In genomic region chr1:8118031-8118451, GRCh38 we compare ENCODE assay signal across 12 cellular contexts.
DNase-seq lines count a peak whose midpoint lies in the region; ATAC-seq and TF ChIP-seq lines count a peak whose summit lies in the region.
"Had no signal": no experiment of that assay in that cellular context is flagged by ENCODE, and none has a peak within 500 bp of the region (broad histone marks: within the 10 kb centered on the region; RNA-seq: fewer than 3 reads in every experiment).

No MANE protein-coding gene starts in this region.

- no peak overlapping the region for H3K27ac Mint-ChIP-seq in natural killer cell
- H3K27ac Mint-ChIP-seq in T-helper 2 cell treated with Interferon-gamma antibody and Interleukin-4, amounts not matched to agents 5 μg/mL and 100 μg/mL, for 36 hours = no peak overlapping the region
- H3K27ac Mint-ChIP-seq: activated CD4-positive, alpha-beta memory T cell treated with anti-CD3 and anti-CD28 coated beads for 36 hours had no signal

- peaks cover 96 to 100% of the 10 kb centered on the region in 2 experiments for H3K4me1 ChIP-seq in HCT116 (ENCODE audit: control insufficient read depth in 1 of 2, insufficient read depth in 2 of 2, low read length in 2 of 2)
- H3K4me1 ChIP-seq in mesenchymal stem cell (ENCODE audit: control insufficient read depth, insufficient read depth, low read depth, low read length) = peaks cover 35% of the 10 kb centered on the region
- peaks cover 62 to 95% of the 10 kb centered on the region in 2 donors for H3K4me1 ChIP-seq in thoracic aorta (ENCODE audit: control insufficient read depth in 1 of 2, low read depth in 2 of 2)

- H3K9ac ChIP-seq in HCT116 (ENCODE audit: low read length) (peak overlapping the region; percentile 61), mesenchymal stem cell (ENCODE audit: low read length) (no peak overlapping the region)

- RAD21 ChIA-PET in HCT116 (lab: Charles Lee; ENCODE audit: low non-redundant PET in 1 of 2, low total read pairs in 2 of 2, uncharacterized antibody in 2 of 2, unreplicated experiment in 2 of 2) = no interaction called here

- peak overlapping the region; percentile 99 for H4K91ac ChIP-seq in mesenchymal stem cell (ENCODE audit: low read length)

- H3K9me3 Mint-ChIP-seq in natural killer cell = no peaks in the 10 kb centered on the region
- no peaks in the 10 kb centered on the region for H3K9me3 Mint-ChIP-seq in T-helper 2 cell treated with Interferon-gamma antibody and Interleukin-4, amounts not matched to agents 5 μg/mL and 100 μg/mL, for 36 hours
- H3K9me3 Mint-ChIP-seq: activated CD4-positive, alpha-beta memory T cell treated with anti-CD3 and anti-CD28 coated beads for 36 hours had no signal

- H3K36me3 Mint-ChIP-seq in natural killer cell = no peaks in the 10 kb centered on the region
- no peaks in the 10 kb centered on the region for H3K36me3 Mint-ChIP-seq in T-helper 2 cell treated with Interferon-gamma antibody and Interleukin-4, amounts not matched to agents 5 μg/mL and 100 μg/mL, for 36 hours (ENCODE audit: low read depth)
- H3K36me3 Mint-ChIP-seq: activated CD4-positive, alpha-beta memory T cell treated with anti-CD3 and anti-CD28 coated beads for 36 hours had no signal

- H3K23ac ChIP-seq in mesenchymal stem cell (ENCODE audit: low read length in 2 of 2) = no peak overlapping the region

- H3K4me2 ChIP-seq in HCT116 (ENCODE audit: low read length) (peak overlapping the region; percentile 71), mesenchymal stem cell (ENCODE audit: low read length, poor library complexity, severe bottlenecking) (no peak overlapping the region)

- H3K4me3 Mint-ChIP-seq in natural killer cell = no peak overlapping the region
- H3K4me3 Mint-ChIP-seq in T-helper 2 cell treated with Interferon-gamma antibody and Interleukin-4, amounts not matched to agents 5 μg/mL and 100 μg/mL, for 36 hours = no peak overlapping the region
- H3K4me3 Mint-ChIP-seq: activated CD4-positive, alpha-beta memory T cell treated with anti-CD3 and anti-CD28 coated beads for 36 hours had no signal

- peak overlapping the region; percentile 15 to 92 for H3K4ac ChIP-seq in mesenchymal stem cell (ENCODE audit: low read depth in 1 of 2, low read length in 2 of 2)

- POLR2A ChIA-PET in HCT116 (lab: Charles Lee) = interaction anchor here (0.9 to 2.0 kb wide), 9 partner anchors 11 to 90 kb away, joined by 3 to 8 read pairs (median 5); no protein-coding TSS in a partner anchor

- H3K9me2 ChIP-seq in HCT116 (ENCODE audit: insufficient read depth) = no peaks in the 10 kb centered on the region

- DNase-seq in HCT116 (ENCODE audit: low read depth, low spot score) = no peak
- DNase-seq in astrocyte of the hippocampus (ENCODE audit: low read depth, low spot score) = peak; percentile 55
- peak; percentile 71 for DNase-seq in mesenchymal stem cell
- no peak for DNase-seq in thoracic aorta (ENCODE audit: low spot score)
- DNase-seq in natural killer cell = no peak
- no peak for DNase-seq in T-helper 2 cell treated with Interferon-gamma antibody and Interleukin-4, amounts not matched to agents 5 μg/mL and 100 μg/mL, for 36 hours (ENCODE audit: low spot score)
- no peak for DNase-seq in activated naive CD4-positive, alpha-beta T cell (lab: John Stamatoyannopoulos, UW)
- DNase-seq: activated CD4-positive, alpha-beta memory T cell treated with anti-CD3 and anti-CD28 coated beads for 36 hours; cortex of kidney; NCI-H2107; OCI-M1 had no signal

- H3K79me2 ChIP-seq in HCT116 (ENCODE audit: insufficient read depth, low read length) = no peaks in the 10 kb centered on the region

- peak overlapping the region; percentile 83 for H4K8ac ChIP-seq in mesenchymal stem cell (ENCODE audit: low read length)

- no peak for TF ChIP-seq POLR2A in HCT116 (IDR thresholded peaks at IDR 0.05; ENCODE audit: borderline replicate concordance, extremely low read depth, insufficient read depth, insufficient read length)

- peak overlapping the region; percentile 45 for H2BK15ac ChIP-seq in mesenchymal stem cell (ENCODE audit: low read depth, poor library complexity, severe bottlenecking)

- H3K27me3 ChIP-seq in HCT116 (ENCODE audit: insufficient read depth, low read length) (no peaks in the 10 kb centered on the region), mesenchymal stem cell (ENCODE audit: control insufficient read depth in 1 of 2, insufficient read depth in 1 of 2, low read length in 2 of 2) (no peaks in the 10 kb centered on the region), thoracic aorta (replicated peaks; ENCODE audit: insufficient read depth) (no peaks in the 10 kb centered on the region)

- H3K14ac ChIP-seq in mesenchymal stem cell (ENCODE audit: low read length in 2 of 2) = no peak overlapping the region

- ATAC-seq in HCT116 (peak; percentile 60), thoracic aorta (ENCODE audit: insufficient number of reproducible peaks, low FRiP score, low read depth) (no peak), HG02623 (IDR thresholded peaks at IDR 0.05; ENCODE audit: unreplicated experiment) (no peak), natural killer cell (no peak)

- H2BK120ac ChIP-seq in mesenchymal stem cell (ENCODE audit: low read depth, low read length) = peak overlapping the region; percentile 96

- no peaks in the 10 kb centered on the region for H3K79me1 ChIP-seq in mesenchymal stem cell (replicated peaks; ENCODE audit: low read length, poor library complexity, severe bottlenecking)

- H3K27me3 Mint-ChIP-seq in natural killer cell (ENCODE audit: low read depth in 2 of 2) = peaks cover 13 to 27% of the 10 kb centered on the region in 2 donors
- H3K27me3 Mint-ChIP-seq in T-helper 2 cell treated with Interferon-gamma antibody and Interleukin-4, amounts not matched to agents 5 μg/mL and 100 μg/mL, for 36 hours (ENCODE audit: low read depth) = no peaks in the 10 kb centered on the region

- H3K27ac ChIP-seq in HCT116 (ENCODE audit: low read depth, low read length) (peak overlapping the region; percentile 99), mesenchymal stem cell (ENCODE audit: low read length, poor library complexity, severe bottlenecking) (peak overlapping the region; percentile 41), thoracic aorta (peak overlapping the region; percentile 94 to 96)

- peak overlapping the region; percentile 7 for H2AK5ac ChIP-seq in mesenchymal stem cell (ENCODE audit: low read length, severe bottlenecking)

- H2BK12ac ChIP-seq in mesenchymal stem cell (ENCODE audit: low read length in 2 of 2) = peak overlapping the region; percentile 47 to 76

- peak overlapping the region in 1 of 2 experiments; percentile 17; a peak in 1 of 4 replicates for H3K4me3 ChIP-seq in HCT116 (replicated peaks in 1 of 2; ENCODE audit: low read depth in 1 of 2, low read length in 2 of 2)
- H3K4me3 ChIP-seq in mesenchymal stem cell (ENCODE audit: insufficient read depth in 1 of 2, low read depth in 1 of 2, low read length in 2 of 2) = no peak overlapping the region
- H3K4me3 ChIP-seq in thoracic aorta = no peak overlapping the region

- intact Hi-C loops in HCT116 (cut with micrococcal nuclease) (no loop called here), natural killer cell (cut with micrococcal nuclease) (loop anchor here (10.0 kb wide), 1 partner anchor 97 kb away; no protein-coding TSS in a partner anchor)

- WGBS in mesenchymal stem cell = 20% methylated on average over 7 of the region's 7 CpGs

- H4K20me1 ChIP-seq in HCT116 (ENCODE audit: insufficient read depth) = no peaks in the 10 kb centered on the region

- TF ChIP-seq CTCF in HCT116 (IDR thresholded peaks at IDR 0.05 in 2 of 3, conservative IDR thresholded peaks at IDR 0.05 in 1 of 3; ENCODE audit: borderline replicate concordance in 1 of 3, insufficient read depth in 1 of 3, low read depth in 2 of 3, low read length in 2 of 3) (no peak), thoracic aorta (IDR thresholded peaks at IDR 0.05) (no peak), natural killer cell (IDR thresholded peaks at IDR 0.05) (no peak)

- H3K36me3 ChIP-seq in HCT116 (ENCODE audit: control insufficient read depth in 1 of 2, insufficient read depth in 2 of 2, low read length in 2 of 2) = no peaks in the 10 kb centered on the region
- no peaks in the 10 kb centered on the region for H3K36me3 ChIP-seq in mesenchymal stem cell (ENCODE audit: control insufficient read depth in 1 of 2, insufficient read depth in 2 of 2, low read depth in 1 of 2, low read length in 2 of 2)
- no peaks in the 10 kb centered on the region for H3K36me3 ChIP-seq in thoracic aorta

- H3K4me1 Mint-ChIP-seq in natural killer cell = peaks cover 24 to 39% of the 10 kb centered on the region in 2 donors
- H3K4me1 Mint-ChIP-seq in T-helper 2 cell treated with Interferon-gamma antibody and Interleukin-4, amounts not matched to agents 5 μg/mL and 100 μg/mL, for 36 hours (ENCODE audit: low read depth) = peaks cover 19% of the 10 kb centered on the region

- no TSS peak for BruUV-seq in HCT116 (replicated peaks; lab: Mats Ljungman, UMichigan)

- H2BK5ac ChIP-seq in mesenchymal stem cell (ENCODE audit: low read depth, low read length, poor library complexity, severe bottlenecking) = peak overlapping the region; percentile 61

- H3K9me3 ChIP-seq in HCT116 (ENCODE audit: control insufficient read depth in 1 of 2, insufficient read depth in 1 of 2, low read depth in 1 of 2, low read length in 2 of 2) = no peaks in the 10 kb centered on the region
- no peaks in the 10 kb centered on the region for H3K9me3 ChIP-seq in mesenchymal stem cell (ENCODE audit: control insufficient read depth, low read length)
- H3K9me3 ChIP-seq in thoracic aorta = no peaks in the 10 kb centered on the region

- H3K18ac ChIP-seq in mesenchymal stem cell (ENCODE audit: low read depth in 1 of 2, low read length in 2 of 2) = peak overlapping the region; percentile 52 to 71

- CTCF ChIA-PET in HCT116 (lab: Charles Lee) = no interaction called here

- no peak for TF ChIP-seq RAD21 in HCT116 (IDR thresholded peaks at IDR 0.05; ENCODE audit: low read depth)

- no peak overlapping the region for H2AFZ ChIP-seq in HCT116 (ENCODE audit: low read depth, low read length, poor library complexity, severe bottlenecking)
- no peak overlapping the region for H2AFZ ChIP-seq in mesenchymal stem cell (ENCODE audit: low read depth, low read length)

TF ChIP-seq in HCT116, 20 proteins besides CTCF, POLR2A, EP300 and RAD21:
- TF ChIP-seq POLR2AphosphoS5 (IDR thresholded peaks at IDR 0.05; ENCODE audit: low read depth, low read length) (0 out of 2 replicates have a peak, but pooled peaks have one; percentile 7), EZH2phosphoT487 (IDR thresholded peaks at IDR 0.05; ENCODE audit: borderline replicate concordance) (no peak)

Comparison
In these comparisons a context has a peak if more than half of its experiments do, and no peak if none do; other contexts are left out.
1. DNase-seq: peak in astrocyte of the hippocampus (single experiment) and mesenchymal stem cell (single experiment); none in HCT116 (single experiment), thoracic aorta (single experiment), natural killer cell (single experiment), T-helper 2 cell treated with Interferon-gamma antibody and Interleukin-4, amounts not matched to agents 5 μg/mL and 100 μg/mL, for 36 hours (single experiment) and activated naive CD4-positive, alpha-beta T cell (0 of 4).
2. H3K27ac ChIP-seq: peak in every context shown above with its lines; median percentile 99 in HCT116; 95 in thoracic aorta; 41 in mesenchymal stem cell.